In genomic region chr11:64037027-64037633, GRCh38 we compare ENCODE assay signal across 1 cellular context.
TF ChIP-seq lines count a peak whose summit lies in the region.

No MANE protein-coding gene starts in this region.

TF ChIP-seq in SK-N-SH, 30 proteins besides CTCF, POLR2A, EP300 and RAD21 (continued from another document):
- no peak for TF ChIP-seq REST (IDR thresholded peaks at IDR 0.05; ENCODE audit: low read depth, low read length)
- no peak for TF ChIP-seq TAF1 (IDR thresholded peaks at IDR 0.05; ENCODE audit: borderline replicate concordance, low read depth, low read length)
- no peak for TF ChIP-seq CHD2 (IDR thresholded peaks at IDR 0.05; ENCODE audit: low read length, partially characterized antibody)
